In the genomic region with DNA sequence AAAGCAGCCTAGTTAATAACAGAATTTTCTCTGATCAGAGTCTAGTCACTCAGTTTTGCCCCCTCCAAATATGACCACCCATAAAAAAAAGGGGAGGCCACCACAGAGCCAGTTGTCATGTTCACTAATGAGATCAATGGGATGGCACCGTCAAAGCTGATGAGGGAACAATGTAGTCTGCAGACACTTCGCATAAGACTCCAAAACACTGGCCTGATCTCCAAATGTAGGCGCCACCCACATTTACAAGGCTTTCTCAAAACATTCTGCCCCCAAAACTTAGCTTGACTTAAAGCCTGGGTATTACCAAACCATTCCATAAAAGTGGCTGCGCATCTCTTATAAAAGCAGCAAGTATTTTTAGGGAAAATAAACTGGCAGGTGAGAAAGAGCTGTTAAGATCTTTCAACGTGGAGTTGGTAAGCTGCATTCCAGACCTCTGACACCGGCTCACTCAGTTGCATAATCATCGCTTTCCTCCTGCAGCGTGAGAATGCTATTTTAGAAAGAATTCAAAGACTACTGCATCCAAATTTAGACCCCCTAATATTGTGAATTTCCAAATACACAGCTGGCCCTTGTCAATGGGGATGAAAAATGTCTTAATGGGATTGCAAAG, we compare ENCODE assay signal across 11 cellular contexts. TPM values are rescaled to one million over a fixed set of nuclear protein-coding genes. Genes with fewer than 3 reads are reported as not detected.
DNase-seq lines count a peak whose midpoint lies in the region; ATAC-seq and TF ChIP-seq lines count a peak whose summit lies in the region.
"Had no signal": no experiment of that assay in that cellular context is flagged by ENCODE, and none has a peak within 500 bp of the region (broad histone marks: within the 10 kb centered on the region; RNA-seq: fewer than 3 reads in every experiment).

No MANE protein-coding gene starts in this region.

- H3K27ac Mint-ChIP-seq in stimulated activated naive B cell treated with anti-CD40 and anti-IgM and Interleukin-4, amounts not matched to agents 10 μg/mL and 1 μg/mL and 100 μg/mL, for 72 hours = peak overlapping the region; percentile 21
- H3K27ac Mint-ChIP-seq in activated CD4-positive, alpha-beta T cell treated with anti-CD3 and anti-CD28 coated beads, Interleukin-2, amount 10 ng/mL, durations not matched to agents 24 days and 14 days = no peak overlapping the region

- intact Hi-C loops in activated CD4-positive, alpha-beta T cell treated with anti-CD3 and anti-CD28 coated beads, Interleukin-2, amount 10 ng/mL, durations not matched to agents 24 days and 14 days (cut with micrococcal nuclease) = no loop called here

- H3K4me1 Mint-ChIP-seq in stimulated activated naive B cell treated with anti-CD40 and anti-IgM and Interleukin-4, amounts not matched to agents 10 μg/mL and 1 μg/mL and 100 μg/mL, for 72 hours = peaks cover 55 to 84% of the 10 kb centered on the region in 2 donors
- peaks cover 15% of the 10 kb centered on the region for H3K4me1 Mint-ChIP-seq in activated CD4-positive, alpha-beta T cell treated with anti-CD3 and anti-CD28 coated beads, Interleukin-2, amount 10 ng/mL, durations not matched to agents 24 days and 14 days

- H3K4me1 ChIP-seq in foreskin keratinocyte = peaks cover 8% of the 10 kb centered on the region

- no peaks in the 10 kb centered on the region for H3K27me3 ChIP-seq in foreskin keratinocyte
- H3K27me3 ChIP-seq: right lobe of liver had no signal

- TF ChIP-seq CTCF in RWPE1 (conservative IDR thresholded peaks at IDR 0.05; ENCODE audit: low read depth) (no peak), foreskin keratinocyte (conservative IDR thresholded peaks at IDR 0.05) (no peak)

- POLR2A ChIA-PET in RWPE1 (lab: Yijun Ruan, JAX; ENCODE audit: low non-redundant PET) = no interaction called here

- H3K36me3 Mint-ChIP-seq in stimulated activated naive B cell treated with anti-CD40 and anti-IgM and Interleukin-4, amounts not matched to agents 10 μg/mL and 1 μg/mL and 100 μg/mL, for 72 hours = peaks cover 27 to 61% of the 10 kb centered on the region in 2 donors
- H3K36me3 Mint-ChIP-seq in activated CD4-positive, alpha-beta T cell treated with anti-CD3 and anti-CD28 coated beads, Interleukin-2, amount 10 ng/mL, durations not matched to agents 24 days and 14 days (ENCODE audit: low read depth) = peaks cover 4% of the 10 kb centered on the region

- peaks cover 5 to 9% of the 10 kb centered on the region in 2 donors for H3K9me3 Mint-ChIP-seq in stimulated activated naive B cell treated with anti-CD40 and anti-IgM and Interleukin-4, amounts not matched to agents 10 μg/mL and 1 μg/mL and 100 μg/mL, for 72 hours
- H3K9me3 Mint-ChIP-seq in activated CD4-positive, alpha-beta T cell treated with anti-CD3 and anti-CD28 coated beads, Interleukin-2, amount 10 ng/mL, durations not matched to agents 24 days and 14 days = peaks cover 11% of the 10 kb centered on the region

- CTCF ChIA-PET in RWPE1 (lab: Yijun Ruan, JAX) = interaction anchor here (0.7 kb wide), 1 partner anchor 524 kb away, joined by 3 read pairs; no protein-coding TSS in a partner anchor

- no peaks in the 10 kb centered on the region for H3K27me3 Mint-ChIP-seq in stimulated activated naive B cell treated with anti-CD40 and anti-IgM and Interleukin-4, amounts not matched to agents 10 μg/mL and 1 μg/mL and 100 μg/mL, for 72 hours
- H3K27me3 Mint-ChIP-seq in activated CD4-positive, alpha-beta T cell treated with anti-CD3 and anti-CD28 coated beads, Interleukin-2, amount 10 ng/mL, durations not matched to agents 24 days and 14 days = peaks cover 13% of the 10 kb centered on the region

- H3K4me3 Mint-ChIP-seq in stimulated activated naive B cell treated with anti-CD40 and anti-IgM and Interleukin-4, amounts not matched to agents 10 μg/mL and 1 μg/mL and 100 μg/mL, for 72 hours = peak overlapping the region in 1 of 2 donors; percentile 12
- H3K4me3 Mint-ChIP-seq in activated CD4-positive, alpha-beta T cell treated with anti-CD3 and anti-CD28 coated beads, Interleukin-2, amount 10 ng/mL, durations not matched to agents 24 days and 14 days = no peak overlapping the region

- ATAC-seq in foreskin keratinocyte (peak; percentile 69), HG02973 (IDR thresholded peaks at IDR 0.05; ENCODE audit: unreplicated experiment) (no peak)
- no peak for ATAC-seq in stimulated activated naive B cell treated with anti-CD40 and anti-IgM and Interleukin-4, amounts not matched to agents 10 μg/mL and 1 μg/mL and 100 μg/mL, for 72 hours (replicated peaks)

- H3K27ac ChIP-seq in RWPE1 = no peak overlapping the region
- no peak overlapping the region for H3K27ac ChIP-seq in foreskin keratinocyte
- H3K27ac ChIP-seq: right lobe of liver, SK-N-MC had no signal

- peak; percentile 54 for DNase-seq in HPDE6-E6E7 (ENCODE audit: extremely low spot score)
- DNase-seq in RWPE1 (ENCODE audit: low spot score) = peak; percentile 68
- peak; percentile 37 to 66 for DNase-seq in foreskin keratinocyte
- DNase-seq in stimulated activated naive B cell treated with anti-CD40 and anti-IgM and Interleukin-4, amounts not matched to agents 10 μg/mL and 1 μg/mL and 100 μg/mL, for 72 hours = no peak
- no peak for DNase-seq in D341Med (ENCODE audit: low spot score)
- DNase-seq in 8988T = no peak
- no peak for DNase-seq in activated CD4-positive, alpha-beta T cell treated with anti-CD3 and anti-CD28 coated beads, Interleukin-2, amount 10 ng/mL, durations not matched to agents 24 days and 14 days
- DNase-seq: NCI-H1417 treated with DMSO at 0.1 percent for 48 hours, right lobe of liver had no signal

RNA-seq across cellular contexts. Expression of a gene that starts 59.3 kb away (rescaled TPM):
- 16.7 and 17.7 TPM in 2 replicates for total RNA-seq in foreskin keratinocyte
- 20.7 and 22.9 TPM in 2 replicates for polyA plus RNA-seq in foreskin keratinocyte
- total RNA-seq in activated CD4-positive, alpha-beta T cell treated with anti-CD3 and anti-CD28 coated beads, Interleukin-2, amount 10 ng/mL, durations not matched to agents 24 days and 14 days = 25.1 and 26.8 TPM in 2 replicates

Comparison
In these comparisons a context has a peak if more than half of its experiments do, and no peak if none do; other contexts are left out.
1. DNase-seq: peak in HPDE6-E6E7 (single experiment), RWPE1 (single experiment) and foreskin keratinocyte (2 of 2); none in stimulated activated naive B cell treated with anti-CD40 and anti-IgM and Interleukin-4, amounts not matched to agents 10 μg/mL and 1 μg/mL and 100 μg/mL, for 72 hours (single experiment), D341Med (single experiment), 8988T (single experiment) and activated CD4-positive, alpha-beta T cell treated with anti-CD3 and anti-CD28 coated beads, Interleukin-2, amount 10 ng/mL, durations not matched to agents 24 days and 14 days (single experiment).